In the genomic region with DNA sequence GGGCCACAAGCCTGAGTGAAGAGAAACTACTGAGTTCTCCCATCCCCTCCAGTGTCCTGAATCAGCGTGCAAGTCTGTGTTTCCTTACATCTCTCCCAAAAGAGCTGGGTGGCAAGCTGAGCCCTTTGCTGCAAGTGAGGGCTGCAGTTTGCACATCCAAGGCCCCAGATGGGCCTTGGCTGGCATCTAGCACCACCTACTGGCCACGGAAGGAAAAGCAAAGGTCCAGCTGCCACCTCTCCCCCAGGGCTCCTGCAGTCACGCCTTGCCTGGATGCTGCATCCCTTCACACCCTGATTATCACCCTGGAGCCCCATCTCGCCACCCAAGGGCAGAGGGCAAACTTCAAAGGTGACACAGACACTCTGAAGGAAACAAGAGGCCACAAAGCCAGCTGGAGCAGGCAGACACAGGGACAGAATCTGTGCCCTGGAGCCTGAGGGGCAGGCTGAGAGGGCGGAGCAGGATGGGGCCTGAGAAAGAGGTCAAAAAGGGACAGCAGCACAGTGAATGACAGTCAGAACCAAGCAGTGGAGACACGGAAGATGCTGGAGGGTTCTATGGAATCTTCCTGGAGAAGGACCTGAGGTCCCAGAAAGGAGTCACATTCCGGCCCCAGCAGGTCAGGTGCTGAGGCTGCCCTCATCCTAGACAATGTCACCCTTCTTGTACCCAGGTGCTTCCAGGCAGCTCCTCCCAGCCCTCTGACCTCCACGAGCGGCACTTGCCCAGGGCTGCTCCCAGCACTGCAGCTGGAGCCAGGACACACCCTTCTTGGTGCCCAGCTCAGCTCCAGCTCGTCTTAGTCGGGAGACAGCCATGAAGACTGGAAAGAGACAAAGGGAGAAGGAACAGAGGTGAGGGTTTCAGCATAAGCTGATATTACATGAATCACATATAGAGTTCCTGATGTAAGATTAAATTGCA, we compare ENCODE assay signal across 1 cellular context.
TF ChIP-seq lines count a peak whose summit lies in the region.

No MANE protein-coding gene starts in this region.

TF ChIP-seq in K562, 482 proteins besides CTCF, POLR2A, EP300 and RAD21 (continued from another document):
- TF ChIP-seq SMC3 (conservative IDR thresholded peaks at IDR 0.05; ENCODE audit: insufficient read depth, low read depth, low read length) (peak; percentile 68), KLF16 (IDR thresholded peaks at IDR 0.05) (0 out of 2 replicates have a peak, but pooled peaks have one; percentile 35), STAG1 (CRISPR knock-in tag; IDR thresholded peaks at IDR 0.05; ENCODE audit: borderline replicate concordance) (peak; percentile 91; the same call in 1 of the 2 replicates)
